ENCODE assay signal across 1 cellular context in the genomic region with DNA sequence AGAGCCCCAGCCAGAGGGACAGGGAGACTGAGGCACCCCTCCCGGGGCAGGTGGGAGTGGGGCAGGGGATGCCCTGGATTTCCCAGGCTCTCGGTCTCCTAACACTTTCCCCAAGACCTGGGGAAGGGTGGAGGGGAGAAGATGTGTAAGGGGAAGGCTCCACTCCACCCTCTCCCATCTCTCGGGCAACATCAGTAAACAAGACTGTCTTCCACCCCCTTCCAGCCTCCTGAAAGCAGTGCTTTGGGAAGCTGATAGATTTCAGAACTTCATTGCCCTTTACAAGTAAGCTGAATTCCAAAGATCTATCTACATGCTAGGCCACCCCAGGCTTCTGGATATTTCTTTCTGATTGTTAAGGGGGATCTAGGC.
TF ChIP-seq lines count a peak whose summit lies in the region.

No MANE protein-coding gene starts in this region.

TF ChIP-seq in A549, 52 proteins besides CTCF, POLR2A, EP300 and RAD21 (continued from another document):
- TF ChIP-seq, protein P1, sequence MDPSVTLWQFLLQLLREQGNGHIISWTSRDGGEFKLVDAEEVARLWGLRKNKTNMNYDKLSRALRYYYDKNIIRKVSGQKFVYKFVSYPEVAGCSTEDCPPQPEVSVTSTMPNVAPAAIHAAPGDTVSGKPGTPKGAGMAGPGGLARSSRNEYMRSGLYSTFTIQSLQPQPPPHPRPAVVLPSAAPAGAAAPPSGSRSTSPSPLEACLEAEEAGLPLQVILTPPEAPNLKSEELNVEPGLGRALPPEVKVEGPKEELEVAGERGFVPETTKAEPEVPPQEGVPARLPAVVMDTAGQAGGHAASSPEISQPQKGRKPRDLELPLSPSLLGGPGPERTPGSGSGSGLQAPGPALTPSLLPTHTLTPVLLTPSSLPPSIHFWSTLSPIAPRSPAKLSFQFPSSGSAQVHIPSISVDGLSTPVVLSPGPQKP (IDR thresholded peaks at IDR 0.05; ENCODE audit: low read depth, low read length): no peak
